In genomic region chr16:71847096-71847495, GRCh38 we compare ENCODE assay signal across 8 cellular contexts. TPM values are rescaled to one million over a fixed set of nuclear protein-coding genes. Genes with fewer than 3 reads are reported as not detected.
DNase-seq lines count a peak whose midpoint lies in the region; ATAC-seq and TF ChIP-seq lines count a peak whose summit lies in the region.

No MANE protein-coding gene starts in this region.

- H3K36me3 ChIP-seq in iPS-18a (ENCODE audit: control insufficient read depth, low read depth, low read length), result peaks cover 32% of the 10 kb centered on the region
- peaks cover 37 to 44% (median 44%) of the 10 kb centered on the region in 4 donors for H3K36me3 ChIP-seq in stomach
- no peaks in the 10 kb centered on the region for H3K36me3 ChIP-seq in mucosa of descending colon (ENCODE audit: low read depth)

- CTCF ChIA-PET in activated CD8-positive, alpha-beta T cell treated with anti-CD3 and anti-CD28 coated beads, Interleukin-2, amount 10 ng/mL, durations not matched to agents 7 days and 5 days (lab: Charles Lee), result interaction anchor here (0.6 to 4.3 kb wide), 5 partner anchors 11 to 115 kb away, joined by 3 to 39 read pairs (median 4); partner anchors contain the start of gene ZNF821

- WGBS in stomach, 5 donors, result 28 to 45% (median 41%) methylated on average over 3 of the region's 3 CpGs

- ATAC-seq in activated CD8-positive, alpha-beta T cell treated with anti-CD3 and anti-CD28 coated beads, Interleukin-2, amount 10 ng/mL, durations not matched to agents 7 days and 5 days, result no peak
- ATAC-seq in mucosa of descending colon, result no peak

- H3K27me3 Mint-ChIP-seq in T-helper 2 cell treated with Interferon-gamma antibody and Interleukin-4, amounts not matched to agents 5 μg/mL and 100 μg/mL, for 36 hours (ENCODE audit: low read depth), result no peaks in the 10 kb centered on the region
- no peaks in the 10 kb centered on the region for H3K27me3 Mint-ChIP-seq in activated CD8-positive, alpha-beta T cell treated with anti-CD3 and anti-CD28 coated beads, Interleukin-2, amount 10 ng/mL, durations not matched to agents 7 days and 5 days (ENCODE audit: low read depth)

- H3K9ac ChIP-seq in iPS-18a (ENCODE audit: low read length), result no peak overlapping the region

- intact Hi-C loops in stomach (cut with DNase I; ENCODE audit: low total_unique reads) (no loop called here), mucosa of descending colon (cut with DNase I, micrococcal nuclease) (no loop called here)

- H3K9me3 ChIP-seq in iPS-18a (ENCODE audit: control insufficient read depth, low read depth, low read length) (no peaks in the 10 kb centered on the region), stomach (no peaks in the 10 kb centered on the region), mucosa of descending colon (no peaks in the 10 kb centered on the region)

- no peak for DNase-seq in T-helper 2 cell treated with Interferon-gamma antibody and Interleukin-4, amounts not matched to agents 5 μg/mL and 100 μg/mL, for 36 hours (ENCODE audit: low spot score)
- DNase-seq in T-helper 2 cell (no peak), stomach (no peak), mucosa of descending colon (no peak), SW480 (ENCODE audit: low spot score) (no peak), NCI-H345 (lab: John Stamatoyannopoulos, UW) (no peak)
- no peak for DNase-seq in activated CD8-positive, alpha-beta T cell treated with anti-CD3 and anti-CD28 coated beads, Interleukin-2, amount 10 ng/mL, durations not matched to agents 7 days and 5 days

- no peaks in the 10 kb centered on the region for H3K9me3 Mint-ChIP-seq in T-helper 2 cell treated with Interferon-gamma antibody and Interleukin-4, amounts not matched to agents 5 μg/mL and 100 μg/mL, for 36 hours
- no peaks in the 10 kb centered on the region for H3K9me3 Mint-ChIP-seq in activated CD8-positive, alpha-beta T cell treated with anti-CD3 and anti-CD28 coated beads, Interleukin-2, amount 10 ng/mL, durations not matched to agents 7 days and 5 days (ENCODE audit: insufficient read depth)

- no peak for TF ChIP-seq POLR2A in stomach (IDR thresholded peaks at IDR 0.05)

- H3K4me1 Mint-ChIP-seq in T-helper 2 cell treated with Interferon-gamma antibody and Interleukin-4, amounts not matched to agents 5 μg/mL and 100 μg/mL, for 36 hours (ENCODE audit: low read depth), result peaks cover 38% of the 10 kb centered on the region
- peaks cover 35% of the 10 kb centered on the region for H3K4me1 Mint-ChIP-seq in activated CD8-positive, alpha-beta T cell treated with anti-CD3 and anti-CD28 coated beads, Interleukin-2, amount 10 ng/mL, durations not matched to agents 7 days and 5 days (ENCODE audit: low read depth)

- H3K27me3 ChIP-seq in iPS-18a (ENCODE audit: control insufficient read depth, insufficient read depth, low read length) (no peaks in the 10 kb centered on the region), stomach (no peaks in the 10 kb centered on the region)

- H3K27ac Mint-ChIP-seq in T-helper 2 cell treated with Interferon-gamma antibody and Interleukin-4, amounts not matched to agents 5 μg/mL and 100 μg/mL, for 36 hours, result peak overlapping the region; percentile 89
- H3K27ac Mint-ChIP-seq in activated CD8-positive, alpha-beta T cell treated with anti-CD3 and anti-CD28 coated beads, Interleukin-2, amount 10 ng/mL, durations not matched to agents 7 days and 5 days, result peak overlapping the region; percentile 94

- POLR2A ChIA-PET in activated CD8-positive, alpha-beta T cell treated with anti-CD3 and anti-CD28 coated beads, Interleukin-2, amount 10 ng/mL, durations not matched to agents 7 days and 5 days (lab: Charles Lee), result interaction anchor here (1.6 to 3.2 kb wide), 4 partner anchors 36 to 58 kb away, joined by 5 to 39 read pairs (median 18); partner anchors contain the start of genes AP1G1 and ZNF821

- H3K4me1 ChIP-seq in iPS-18a (ENCODE audit: control insufficient read depth, low read depth, low read length), result peaks cover 4% of the 10 kb centered on the region
- peaks cover 3 to 32% (median 25%) of the 10 kb centered on the region in 4 donors for H3K4me1 ChIP-seq in stomach
- H3K4me1 ChIP-seq in mucosa of descending colon (ENCODE audit: low read depth), result no peaks in the 10 kb centered on the region

- TF ChIP-seq EP300 in stomach (IDR thresholded peaks at IDR 0.05), result no peak

- H3K36me3 Mint-ChIP-seq in T-helper 2 cell treated with Interferon-gamma antibody and Interleukin-4, amounts not matched to agents 5 μg/mL and 100 μg/mL, for 36 hours (ENCODE audit: low read depth), result peaks cover 25% of the 10 kb centered on the region
- peaks cover 26% of the 10 kb centered on the region for H3K36me3 Mint-ChIP-seq in activated CD8-positive, alpha-beta T cell treated with anti-CD3 and anti-CD28 coated beads, Interleukin-2, amount 10 ng/mL, durations not matched to agents 7 days and 5 days (ENCODE audit: low read depth)

- H3K4me3 ChIP-seq in iPS-18a (ENCODE audit: low read length) (peak overlapping the region; percentile 73), stomach (peak overlapping the region; percentile 97 to 100 (median 99)), mucosa of descending colon (no peak overlapping the region)

- TF ChIP-seq CTCF in stomach (IDR thresholded peaks at IDR 0.05) (no peak), mucosa of descending colon (IDR thresholded peaks at IDR 0.05) (no peak)

- peak overlapping the region; percentile 94 for H3K4me3 Mint-ChIP-seq in T-helper 2 cell treated with Interferon-gamma antibody and Interleukin-4, amounts not matched to agents 5 μg/mL and 100 μg/mL, for 36 hours
- peak overlapping the region; percentile 90 for H3K4me3 Mint-ChIP-seq in activated CD8-positive, alpha-beta T cell treated with anti-CD3 and anti-CD28 coated beads, Interleukin-2, amount 10 ng/mL, durations not matched to agents 7 days and 5 days

- H3K27ac ChIP-seq in iPS-18a (ENCODE audit: low read length) (no peak overlapping the region), stomach (peak overlapping the region in 4 of 5 donors; percentile 90 to 96 (median 93))

RNA-seq across cellular contexts. Expression of gene ATXN1L, which starts 1.3 kb away (rescaled TPM):
- total RNA-seq in activated CD8-positive, alpha-beta T cell treated with anti-CD3 and anti-CD28 coated beads, Interleukin-2, amount 10 ng/mL, durations not matched to agents 7 days and 5 days, result 10 to 100 TPM; 20.3 to 22.6 TPM
- total RNA-seq in stomach (10 to 100 TPM in 3 of 5 donors, 1 to 10 TPM in 2; 8.5 to 33.4 (median 16.9) TPM), mucosa of descending colon (10 to 100 TPM; 21.6 to 38.7 (median 24.0) TPM)
- 1 to 10 TPM; 4.2 to 9.3 (median 7.2) TPM for polyA plus RNA-seq in stomach

RNA-seq across cellular contexts. Expression of gene ZNF821, which starts 36.9 kb away (rescaled TPM):
- total RNA-seq in activated CD8-positive, alpha-beta T cell treated with anti-CD3 and anti-CD28 coated beads, Interleukin-2, amount 10 ng/mL, durations not matched to agents 7 days and 5 days, result 1 to 10 TPM; 3.7 to 4.1 TPM
- total RNA-seq in stomach, result 100 to 1,000 TPM in 1 of 5 donors, 1 to 10 TPM in 3, under 1 TPM in 1; 0.45 to 240 (median 5.8) TPM
- 1 to 10 TPM; 3.5 to 5.3 (median 5.2) TPM for polyA plus RNA-seq in stomach
- total RNA-seq in mucosa of descending colon, result 10 to 100 TPM; 10.2 to 13.7 (median 12.7) TPM

RNA-seq across cellular contexts. Expression of gene AP1G1, which starts 38.5 kb away (rescaled TPM):
- total RNA-seq in activated CD8-positive, alpha-beta T cell treated with anti-CD3 and anti-CD28 coated beads, Interleukin-2, amount 10 ng/mL, durations not matched to agents 7 days and 5 days, result 10 to 100 TPM; 74.9 to 77.4 TPM
- total RNA-seq in stomach (100 to 1,000 TPM; 108 to 198 (median 174) TPM), mucosa of descending colon (100 to 1,000 TPM in 1 of 3 donors, 10 to 100 TPM in 2; 82.9 to 108 (median 96.7) TPM)
- polyA plus RNA-seq in stomach, result 10 to 100 TPM; 11.7 to 18.8 (median 12.8) TPM

RNA-seq across cellular contexts. Expression of gene IST1, which starts 48.2 kb away (rescaled TPM):
- 100 to 1,000 TPM; 155 to 174 TPM for total RNA-seq in activated CD8-positive, alpha-beta T cell treated with anti-CD3 and anti-CD28 coated beads, Interleukin-2, amount 10 ng/mL, durations not matched to agents 7 days and 5 days
- total RNA-seq in stomach (100 to 1,000 TPM; 159 to 270 (median 222) TPM), mucosa of descending colon (100 to 1,000 TPM; 223 to 278 (median 228) TPM)
- polyA plus RNA-seq in stomach, result 100 to 1,000 TPM in 1 of 3 donors, 10 to 100 TPM in 2; 76.0 to 141 (median 83.9) TPM
